13 cellular contexts compared by ENCODE assay signal in genomic region chr19:45096700-45097099, GRCh38. TPM values are rescaled to one million over a fixed set of nuclear protein-coding genes. Genes with fewer than 3 reads are reported as not detected.
A peak's percentile ranks its signal among the peaks of the same experiment; 100 is the strongest.
DNase-seq lines count a peak whose midpoint lies in the region; ATAC-seq and TF ChIP-seq lines count a peak whose summit lies in the region.
"Had no signal": no experiment of that assay in that cellular context is flagged by ENCODE, and none has a peak within 500 bp of the region (broad histone marks: within the 10 kb centered on the region; RNA-seq: fewer than 3 reads in every experiment).

No MANE protein-coding gene starts in this region.

- no peaks in the 10 kb centered on the region for H3K9me3 ChIP-seq in skeletal muscle tissue (ENCODE audit: control insufficient read depth in 3 of 3, low read length in 3 of 3)

- intact Hi-C loops in Calu3 (cut with micrococcal nuclease; ENCODE audit: unreplicated experiment), result no loop called here

- TF ChIP-seq CTCF in Calu3 (IDR thresholded peaks at IDR 0.05; ENCODE audit: unreplicated experiment), result no peak
- no peak for TF ChIP-seq CTCF in WTC11 (IDR thresholded peaks at IDR 0.05)
- TF ChIP-seq CTCF in glutamatergic neuron (IDR thresholded peaks at IDR 0.05; ENCODE audit: partially characterized antibody, unreplicated experiment), result no peak

- H3K27ac Mint-ChIP-seq in Calu3 (ENCODE audit: unreplicated experiment), result peak overlapping the region; percentile 96
- H3K27ac Mint-ChIP-seq in WTC11, result peak overlapping the region; percentile 23
- H3K27ac Mint-ChIP-seq in glutamatergic neuron (ENCODE audit: unreplicated experiment), result peak overlapping the region; percentile 85

- H3K9ac ChIP-seq in skeletal muscle tissue (ENCODE audit: low read depth in 1 of 3, low read length in 3 of 3), result peak overlapping the region in 2 of 3 donors; percentile 30 to 83

- H3K27ac ChIP-seq in skeletal muscle tissue (ENCODE audit: low read depth, low read length), result peak overlapping the region; percentile 83

- H3K36me3 Mint-ChIP-seq in Calu3 (ENCODE audit: insufficient read depth, unreplicated experiment) (peaks cover 65% of the 10 kb centered on the region), WTC11 (no peaks in the 10 kb centered on the region; the same call in 1 of the 2 replicates), glutamatergic neuron (ENCODE audit: unreplicated experiment) (no peaks in the 10 kb centered on the region)

- no peak overlapping the region for H3K4me3 ChIP-seq in skeletal muscle tissue (ENCODE audit: low read length in 3 of 3)

- CTCF ChIA-PET in Calu3 (lab: Charles Lee) (no interaction called here), WTC11 (lab: Charles Lee) (interaction anchor here (3.4 kb wide), 1 partner anchor 37 kb away, joined by 10 read pairs; no protein-coding TSS in a partner anchor)

- DNase-seq in Calu3, result no peak
- DNase-seq in WTC11 (ENCODE audit: low spot score), result no peak
- no peak for DNase-seq in glutamatergic neuron
- DNase-seq in GDM1 (lab: John Stamatoyannopoulos, UW), result no peak
- DNase-seq: activated CD8-positive, alpha-beta memory T cell treated with anti-CD3 and anti-CD28 coated beads, Interleukin-2, amount 50 U/mL, for 4 hours; foreskin fibroblast; GF-D8; NCI-H2171; NK-92 treated with Interleukin-12 subunit alpha and Interleukin-12 subunit beta, amount 100 ng/mL, for 24 hours; stimulated activated CD4-positive, alpha-beta T cell treated with anti-CD3 and anti-CD28 coated beads, Interleukin-2, amount 100 ng/mL, for 48 hours had no signal

- no peaks in the 10 kb centered on the region for H3K27me3 ChIP-seq in skeletal muscle tissue (ENCODE audit: control insufficient read depth in 3 of 3, insufficient read depth in 3 of 3, low read length in 3 of 3)

- no peaks in the 10 kb centered on the region for H3K27me3 Mint-ChIP-seq in Calu3 (ENCODE audit: unreplicated experiment)
- H3K27me3 Mint-ChIP-seq in WTC11 (ENCODE audit: low read depth), result no peaks in the 10 kb centered on the region
- peaks cover 19% of the 10 kb centered on the region for H3K27me3 Mint-ChIP-seq in glutamatergic neuron (ENCODE audit: unreplicated experiment)

- no peak for ATAC-seq in WTC11
- no peak for ATAC-seq in GM18909 (IDR thresholded peaks at IDR 0.05; ENCODE audit: poor library complexity, unreplicated experiment)
- ATAC-seq in GM21619 (IDR thresholded peaks at IDR 0.05; ENCODE audit: unreplicated experiment), result no peak

- H3K4me1 ChIP-seq in skeletal muscle tissue (ENCODE audit: control insufficient read depth in 3 of 3, insufficient read depth in 3 of 3, low read length in 3 of 3), result peaks cover 81 to 82% (median 82%) of the 10 kb centered on the region in 3 donors

- BruUV-seq in Calu3 (replicated peaks; lab: Mats Ljungman, UMichigan), result no TSS peak

- POLR2A ChIA-PET in WTC11 (lab: Charles Lee), result no interaction called here

- H3K9me3 Mint-ChIP-seq in Calu3 (ENCODE audit: low read depth, unreplicated experiment), result no peaks in the 10 kb centered on the region
- H3K9me3 Mint-ChIP-seq in WTC11, result no peaks in the 10 kb centered on the region
- H3K9me3 Mint-ChIP-seq in glutamatergic neuron (ENCODE audit: unreplicated experiment), result peaks cover 28% of the 10 kb centered on the region

- H3K4me1 Mint-ChIP-seq in Calu3 (ENCODE audit: low read depth, unreplicated experiment) (peaks cover 76% of the 10 kb centered on the region), WTC11 (peaks cover 57% of the 10 kb centered on the region), glutamatergic neuron (ENCODE audit: low read depth, unreplicated experiment) (peaks cover 60% of the 10 kb centered on the region)

- no peaks in the 10 kb centered on the region for H3K36me3 ChIP-seq in skeletal muscle tissue (ENCODE audit: control insufficient read depth in 3 of 3, insufficient read depth in 3 of 3, low read length in 3 of 3)

- H3K4me3 Mint-ChIP-seq in Calu3 (ENCODE audit: low read depth, unreplicated experiment) (peak overlapping the region; percentile 54), WTC11 (no peak overlapping the region), glutamatergic neuron (ENCODE audit: unreplicated experiment) (peak overlapping the region; percentile 70)

TF ChIP-seq in WTC11, 78 proteins besides CTCF, POLR2A, EP300 and RAD21:
- no peak for TF ChIP-seq ZMAT4 (CRISPR knock-in tag; IDR thresholded peaks at IDR 0.05)
- no peak for TF ChIP-seq ZBTB43 (CRISPR knock-in tag; IDR thresholded peaks at IDR 0.05)
- TF ChIP-seq MXD4 (CRISPR knock-in tag; IDR thresholded peaks at IDR 0.05; ENCODE audit: borderline replicate concordance), result no peak
- no peak for TF ChIP-seq TCF7 (CRISPR knock-in tag; IDR thresholded peaks at IDR 0.05; ENCODE audit: low read depth)
- no peak for TF ChIP-seq NR3C1 (CRISPR knock-in tag; conservative IDR thresholded peaks at IDR 0.05; ENCODE audit: low read depth)
- TF ChIP-seq NR1H2 (CRISPR knock-in tag; IDR thresholded peaks at IDR 0.05), result no peak
- TF ChIP-seq RELA (CRISPR knock-in tag; IDR thresholded peaks at IDR 0.05; ENCODE audit: borderline replicate concordance), result no peak
- no peak for TF ChIP-seq ZNF317 (CRISPR knock-in tag; IDR thresholded peaks at IDR 0.05; ENCODE audit: borderline replicate concordance, low read depth)

RNA-seq across cellular contexts. Expression of gene PPP1R37, which starts 3.7 kb away (rescaled TPM):
- total RNA-seq in Calu3 (2022) (45.7 and 59.7 TPM in 2 replicates), WTC11 (2021) (34.5 to 35.9 TPM (median 35.4 TPM) in 3 replicates), glutamatergic neuron (ENCODE audit: unreplicated experiment) (49.5 TPM), skeletal muscle tissue (16.2 TPM)

RNA-seq across cellular contexts. Expression of gene GEMIN7, which starts 17.6 kb away (rescaled TPM):
- total RNA-seq in Calu3 (2022) (36.0 and 42.0 TPM in 2 replicates), WTC11 (2021) (55.0 to 60.3 TPM (median 55.3 TPM) in 3 replicates), glutamatergic neuron (ENCODE audit: unreplicated experiment) (49.1 TPM), skeletal muscle tissue (16.7 TPM)

RNA-seq across cellular contexts. Expression of gene ZNF296, which starts 20.4 kb away (rescaled TPM):
- total RNA-seq in Calu3 (2022), result 5.3 and 6.3 TPM in 2 replicates
- total RNA-seq in WTC11 (2021), result 13.4 to 14.8 TPM (median 13.8 TPM) in 3 replicates
- total RNA-seq in glutamatergic neuron (ENCODE audit: unreplicated experiment), result 6.3 TPM
- total RNA-seq in skeletal muscle tissue, result not detected

RNA-seq across cellular contexts. Expression of gene CLASRP, which starts 57.9 kb away (rescaled TPM):
- total RNA-seq in Calu3 (2022) (115 and 126 TPM in 2 replicates), WTC11 (2021) (85.0 to 88.9 TPM (median 88.0 TPM) in 3 replicates), glutamatergic neuron (ENCODE audit: unreplicated experiment) (127 TPM), skeletal muscle tissue (7.8 TPM)

Comparison
In these comparisons a context has a peak if more than half of its experiments do, and no peak if none do; other contexts are left out.
1. H3K27ac Mint-ChIP-seq: peak in every context shown above with its lines; median percentile 96 in Calu3; 85 in glutamatergic neuron; 23 in WTC11.